Comparison of ENCODE assay signal across 25 cellular contexts in genomic region chr2:200774920-200775319, GRCh38.
"Had no signal": no experiment of that assay in that cellular context is flagged by ENCODE, and none has a peak within 500 bp of the region (broad histone marks: within the 10 kb centered on the region; RNA-seq: fewer than 3 reads in every experiment).

No MANE protein-coding gene starts in this region.

- H3K27me3 ChIP-seq: colonic mucosa, esophagus muscularis mucosa, foreskin keratinocyte, gastroesophageal sphincter, heart right ventricle, left lung had no signal

- H3K36me3 ChIP-seq: colonic mucosa, esophagus muscularis mucosa, gastroesophageal sphincter, heart right ventricle, left lung, lower lobe of right lung had no signal

- H3K36me3 Mint-ChIP-seq: mesothelial cell of epicardium had no signal

- ATAC-seq: effector memory CD8-positive, alpha-beta T cell; foreskin keratinocyte; gastroesophageal sphincter; heart right ventricle; left lung; left ventricle myocardium superior; lower lobe of right lung; mucosa of descending colon had no signal

- H3K9me3 Mint-ChIP-seq: dendritic cell treated with granulocyte-macrophage colony-stimulating factor and Interleukin-4, amounts not matched to agents 40 ng/mL and 50 ng/mL, for 4 days; effector memory CD8-positive, alpha-beta T cell had no signal

- H3K4me3 ChIP-seq: colonic mucosa, esophagus muscularis mucosa, gastroesophageal sphincter, heart right ventricle, left lung, lower lobe of right lung, mucosa of descending colon had no signal

- DNase-seq: cerebellar nuclear complex; colonic mucosa; cortex of kidney; effector CD8-positive, alpha-beta T cell; effector memory CD8-positive, alpha-beta T cell; endodermal cell; erythroblast; foreskin keratinocyte; head of caudate nucleus; heart right ventricle; hippocampal formation; left lung; left ventricle myocardium superior; lower lobe of right lung; mesenchymal stem cell; mucosa of descending colon had no signal

- H3K27me3 Mint-ChIP-seq: dendritic cell treated with granulocyte-macrophage colony-stimulating factor and Interleukin-4, amounts not matched to agents 40 ng/mL and 50 ng/mL, for 4 days had no signal

- H3K4me3 Mint-ChIP-seq: dendritic cell treated with granulocyte-macrophage colony-stimulating factor and Interleukin-4, amounts not matched to agents 40 ng/mL and 50 ng/mL, for 4 days; effector memory CD8-positive, alpha-beta T cell; endodermal cell; mesothelial cell of epicardium had no signal

- FAIRE-seq: endometrium, frontal cortex, islet of Langerhans, keratinocyte had no signal

- H3K27ac ChIP-seq: colonic mucosa, epithelial cell of prostate, esophagus muscularis mucosa, foreskin keratinocyte, gastroesophageal sphincter, heart right ventricle, left lung, lower lobe of right lung had no signal

- H3K4me1 ChIP-seq: colonic mucosa, esophagus muscularis mucosa, foreskin keratinocyte, gastroesophageal sphincter, left lung, lower lobe of right lung had no signal

- H3K27ac Mint-ChIP-seq: dendritic cell treated with granulocyte-macrophage colony-stimulating factor and Interleukin-4, amounts not matched to agents 40 ng/mL and 50 ng/mL, for 4 days; effector memory CD8-positive, alpha-beta T cell; endodermal cell; mesothelial cell of epicardium had no signal

- H3K4me1 Mint-ChIP-seq: mesothelial cell of epicardium had no signal
